In genomic region chr5:61732376-61732775, GRCh38 we compare ENCODE assay signal across 1 cellular context.
TF ChIP-seq lines count a peak whose summit lies in the region.

No MANE protein-coding gene starts in this region.

TF ChIP-seq in IMR-90, 13 proteins besides CTCF, POLR2A, EP300 and RAD21 (continued from another document):
- TF ChIP-seq ELK1 (IDR thresholded peaks at IDR 0.05; ENCODE audit: borderline replicate concordance, low read depth, low read length) (no peak), RFX5 (IDR thresholded peaks at IDR 0.05; ENCODE audit: low read depth, low read length) (no peak), NFE2L2 (IDR thresholded peaks at IDR 0.05; ENCODE audit: low read depth, low read length) (no peak), MAFK (IDR thresholded peaks at IDR 0.05; ENCODE audit: low read depth, low read length) (no peak)
